ENCODE assay signal across 8 cellular contexts in the genomic region with DNA sequence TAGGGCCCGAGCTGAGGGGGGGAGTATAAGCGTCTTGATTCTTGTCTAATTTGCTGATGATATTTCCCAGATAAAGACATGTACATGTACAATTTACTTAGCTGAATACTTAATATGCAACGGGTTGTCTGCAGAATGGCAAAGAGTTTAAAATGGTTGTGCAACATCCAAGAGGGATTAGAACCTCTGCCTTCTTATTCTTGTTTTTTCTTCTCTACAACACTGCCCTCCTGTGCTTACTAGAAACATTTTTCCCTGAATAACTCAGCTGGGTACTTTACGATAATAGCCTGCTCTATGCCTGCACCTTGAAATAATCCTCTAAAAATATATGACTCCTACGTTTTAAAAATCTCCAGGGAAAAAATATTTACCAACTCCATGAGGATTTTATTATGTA. TPM values are rescaled to one million over a fixed set of nuclear protein-coding genes. Genes with fewer than 3 reads are reported as not detected.
A peak's percentile ranks its signal among the peaks of the same experiment; 100 is the strongest.
DNase-seq lines count a peak whose midpoint lies in the region; ATAC-seq and TF ChIP-seq lines count a peak whose summit lies in the region.

No MANE protein-coding gene starts in this region.

- H3K27ac ChIP-seq in GM23248 = no peak overlapping the region
- H3K27ac ChIP-seq in OCI-LY1 (ENCODE audit: low read depth, low read length, poor library complexity, severe bottlenecking) = no peak overlapping the region
- no peak overlapping the region for H3K27ac ChIP-seq in transverse colon

- H3F3A ChIP-seq in GM23248 (ENCODE audit: insufficient read depth) (no peaks in the 10 kb centered on the region), OCI-LY1 (ENCODE audit: insufficient read depth, low read length) (no peaks in the 10 kb centered on the region)

- H3K27me3 ChIP-seq in GM23248 (replicated peaks; ENCODE audit: insufficient read depth) = no peaks in the 10 kb centered on the region; the same call in 1 of the 2 replicates
- no peaks in the 10 kb centered on the region for H3K27me3 ChIP-seq in OCI-LY1 (ENCODE audit: insufficient read depth, low read length)
- H3K27me3 ChIP-seq in transverse colon = no peaks in the 10 kb centered on the region

- H3K9ac ChIP-seq in GM23248 (no peak overlapping the region), OCI-LY1 (ENCODE audit: low read length) (no peak overlapping the region)

- H3K9me3 ChIP-seq in GM23248 (ENCODE audit: low read depth) (no peaks in the 10 kb centered on the region), OCI-LY1 (ENCODE audit: low read length) (no peaks in the 10 kb centered on the region), transverse colon (no peaks in the 10 kb centered on the region)

- ATAC-seq in HG02970 (IDR thresholded peaks at IDR 0.05; ENCODE audit: low FRiP score, unreplicated experiment) (no peak), HG02571 (IDR thresholded peaks at IDR 0.05; ENCODE audit: unreplicated experiment) (no peak)

- H3K79me2 ChIP-seq in GM23248 (ENCODE audit: insufficient read depth) (no peaks in the 10 kb centered on the region), OCI-LY1 (ENCODE audit: insufficient read depth, low read length) (no peaks in the 10 kb centered on the region)

- H3K4me3 ChIP-seq in AG10803 (ENCODE audit: low read length) (no peak overlapping the region), GM23248 (no peak overlapping the region), OCI-LY1 (ENCODE audit: low read depth, low read length, poor library complexity, severe bottlenecking) (no peak overlapping the region), transverse colon (no peak overlapping the region)

- TF ChIP-seq CTCF in AG10803 (conservative IDR thresholded peaks at IDR 0.05; ENCODE audit: low read length) (peak; percentile 18; the same call in 1 of the 2 replicates), OCI-LY1 (IDR thresholded peaks at IDR 0.05; ENCODE audit: low read length) (peak; percentile 68; the same call in 1 of the 2 replicates), transverse colon (IDR thresholded peaks at IDR 0.05) (peak in 2 of 5 experiments; percentile 22 to 23)

- H3K4me2 ChIP-seq in GM23248 (ENCODE audit: unreplicated experiment) (no peak overlapping the region), OCI-LY1 (ENCODE audit: low read length) (no peak overlapping the region)

- 5 to 8% methylated on average over 5 of the region's 5 CpGs for WGBS in GM23248 (ENCODE audit: low coverage in 1 of 2, low lambda C conversion rate in 2 of 2, missing lambda C conversion rate in 2 of 2), 2 experiments
- WGBS in transverse colon (ENCODE audit: low coverage in 1 of 2), 2 donors = 28 to 55% methylated on average over 2 to 5 of the region's 5 CpGs

- H3K9me2 ChIP-seq in GM23248 (ENCODE audit: insufficient read depth) (no peaks in the 10 kb centered on the region), OCI-LY1 (ENCODE audit: low read depth, low read length) (no peaks in the 10 kb centered on the region)

- intact Hi-C loops in transverse colon (cut with DNase I; ENCODE audit: low total_unique reads) = no loop called here

- no peaks in the 10 kb centered on the region for H4K20me1 ChIP-seq in GM23248 (ENCODE audit: insufficient read depth)
- no peaks in the 10 kb centered on the region for H4K20me1 ChIP-seq in OCI-LY1 (ENCODE audit: insufficient read depth, low read length)

- TF ChIP-seq EP300 in transverse colon (IDR thresholded peaks at IDR 0.05; ENCODE audit: low read depth) = no peak

- in situ Hi-C loops in GM23248 (cut with MboI) = no loop called here
- in situ Hi-C loops in transverse colon (cut with MboI; ENCODE audit: low pct_ligation_motif_present in 1 of 4, low pct_unique_long_range_greater_than_20kb in 1 of 4, low sequenced_read_pairs in 3 of 4) = loop anchor here in 2 of 4 donors (10.0 to 25.0 kb wide), 2 partner anchors 142 to 154 kb away; no protein-coding TSS in a partner anchor

- H3K4me1 ChIP-seq in GM23248 (ENCODE audit: insufficient read depth) (no peaks in the 10 kb centered on the region), OCI-LY1 (ENCODE audit: insufficient read depth, low read length, severe bottlenecking) (no peaks in the 10 kb centered on the region), transverse colon (peaks cover 0 to 5% (median 0%) of the 10 kb centered on the region in 4 donors)

- TF ChIP-seq POLR2A in transverse colon (IDR thresholded peaks at IDR 0.05) = no peak

- DNase-seq in AG10803 (ENCODE audit: low read depth) = peak; percentile 9
- peak; percentile 46 for DNase-seq in GM23248
- DNase-seq in glomerular visceral epithelial cell (ENCODE audit: extremely low spot score) = peak; percentile 27
- DNase-seq in transverse colon = no peak
- DNase-seq in activated effector memory CD4-positive, alpha-beta T cell treated with Interleukin-2 at 50 U/mL for 16 hours = no peak

- no peak overlapping the region for H2AFZ ChIP-seq in GM23248
- H2AFZ ChIP-seq in OCI-LY1 (ENCODE audit: low read length) = no peak overlapping the region

- no peaks in the 10 kb centered on the region for H3K36me3 ChIP-seq in GM23248 (ENCODE audit: low read depth)
- H3K36me3 ChIP-seq in OCI-LY1 (ENCODE audit: insufficient read depth, low read length) = no peaks in the 10 kb centered on the region
- H3K36me3 ChIP-seq in transverse colon = no peaks in the 10 kb centered on the region

RNA-seq across cellular contexts. Expression of a gene that starts 41.8 kb away (rescaled TPM):
- 13.7 and 16.5 TPM in 2 replicates for total RNA-seq in GM23248 (2014; rRNA removed; shearing (Covaris generic))
- 24.6 and 25.7 TPM in 2 replicates for polyA plus RNA-seq in GM23248 (2016; fragmentation: Nextera tagmentation; extraction: Ambion mirVana)
- total RNA-seq in transverse colon = 10 to 100 TPM in 3 of 4 donors, 1 to 10 TPM in 1; 4.5 to 37.0 (median 22.0) TPM

RNA-seq across cellular contexts. Expression of a gene that starts 41.9 kb away (rescaled TPM):
- total RNA-seq in GM23248 (2014; rRNA removed; shearing (Covaris generic)) = 5.7 and 6.7 TPM in 2 replicates
- 2.9 and 3.4 TPM in 2 replicates for polyA plus RNA-seq in GM23248 (2016; fragmentation: Nextera tagmentation; extraction: Ambion mirVana)
- 10 to 100 TPM in 1 of 4 donors, 1 to 10 TPM in 2, under 1 TPM in 1; 0.40 to 11.1 (median 8.4) TPM for total RNA-seq in transverse colon

Comparison
In these comparisons a context has a peak if more than half of its experiments do, and no peak if none do; other contexts are left out.
1. DNase-seq: peak in AG10803 (single experiment), GM23248 (single experiment) and glomerular visceral epithelial cell (single experiment); none in transverse colon (single experiment) and activated effector memory CD4-positive, alpha-beta T cell treated with Interleukin-2 at 50 U/mL for 16 hours (single experiment).